Comparison of ENCODE assay signal across 16 cellular contexts in genomic region chr7:156566812-156567549, GRCh38.
"Had no signal": no experiment of that assay in that cellular context is flagged by ENCODE, and none has a peak within 500 bp of the region (broad histone marks: within the 10 kb centered on the region; RNA-seq: fewer than 3 reads in every experiment).

No MANE protein-coding gene starts in this region.

- H3K9me3 ChIP-seq: gastrocnemius medialis, tibial artery, uterus had no signal

- H3K27me3 ChIP-seq: gastrocnemius medialis, tibial artery, uterus had no signal

- H3K4me1 ChIP-seq: gastrocnemius medialis, tibial artery, uterus had no signal

- H3K27ac ChIP-seq: coronary artery, gastrocnemius medialis, tibial artery, uterus had no signal

- H3K4me3 ChIP-seq: coronary artery, gastrocnemius medialis, tibial artery, uterus had no signal

- H3K36me3 ChIP-seq: gastrocnemius medialis, tibial artery, uterus had no signal

- ATAC-seq: activated T-cell treated with anti-CD3 and anti-CD28 coated beads, Interleukin-2, amount 50 U/mL, for 4 hours; esophagus mucosa; gastrocnemius medialis; stimulated activated naive CD8-positive, alpha-beta T cell treated with anti-CD3 and anti-CD28 coated beads, Interleukin-15, Interleukin-2, amounts not matched to agents 100 U/mL and 50 U/mL, for 24 hours had no signal

- DNase-seq: activated CD4-positive, alpha-beta T cell treated with anti-CD3 and anti-CD28 coated beads, Interleukin-2, amount 50 U/mL, for 1 hour; activated CD4-positive, CD25-positive, alpha-beta regulatory T cell treated with anti-CD3 and anti-CD28 coated beads, Interleukin-2, amount 50 U/mL, for 72 hours; activated CD8-positive, alpha-beta memory T cell treated with anti-CD3 and anti-CD28 coated beads, Interleukin-2, amount 50 U/mL, for 4 hours; activated naive CD4-positive, alpha-beta T cell treated with anti-CD3 and anti-CD28 coated beads for 36 hours; activated T-cell treated with anti-CD3 and anti-CD28 coated beads, Interleukin-2, amount 50 U/mL, for 4 hours; gastrocnemius medialis; head of caudate nucleus; kidney glomerular epithelial cell; mesendoderm; posterior cingulate gyrus; stimulated activated naive CD8-positive, alpha-beta T cell treated with anti-CD3 and anti-CD28 coated beads, Interleukin-15, Interleukin-2, amounts not matched to agents 100 U/mL and 50 U/mL, for 24 hours; substantia nigra; tibial artery; uterus had no signal
